ENCODE assay signal across 9 cellular contexts in genomic region chrX:151151668-151152267, GRCh38. TPM values are rescaled to one million over a fixed set of nuclear protein-coding genes. Genes with fewer than 3 reads are reported as not detected.
A peak's percentile ranks its signal among the peaks of the same experiment; 100 is the strongest.
DNase-seq lines count a peak whose midpoint lies in the region; ATAC-seq and TF ChIP-seq lines count a peak whose summit lies in the region.
"Had no signal": no experiment of that assay in that cellular context is flagged by ENCODE, and none has a peak within 500 bp of the region (broad histone marks: within the 10 kb centered on the region; RNA-seq: fewer than 3 reads in every experiment).

No MANE protein-coding gene starts in this region.

- TF ChIP-seq CTCF in Panc1 (IDR thresholded peaks at IDR 0.05) (peak; percentile 79), brain (conservative IDR thresholded peaks at IDR 0.05) (peak; percentile 79 to 83), kidney epithelial cell (IDR thresholded peaks at IDR 0.05; ENCODE audit: insufficient read depth, low read length, poor library complexity, severe bottlenecking) (peak; percentile 57)

- H3K4me3 Mint-ChIP-seq in brain = no peak overlapping the region

- no peak overlapping the region for H3K27ac Mint-ChIP-seq in brain

- peak; percentile 77 for TF ChIP-seq RAD21 in Ishikawa (IDR thresholded peaks at IDR 0.05; ENCODE audit: low read depth)

- peaks cover 7% of the 10 kb centered on the region; the same call in 1 of the 2 replicates for H3K4me1 ChIP-seq in Panc1 (ENCODE audit: control insufficient read depth, insufficient read depth, low read length)

- BruUV-seq in Panc1 (replicated peaks; lab: Mats Ljungman, UMichigan) = no TSS peak

- ATAC-seq in GM18907 (IDR thresholded peaks at IDR 0.05; ENCODE audit: unreplicated experiment) (peak; percentile 89), Panc1 (peak; percentile 92), HG03039 (IDR thresholded peaks at IDR 0.05; ENCODE audit: unreplicated experiment) (no peak)

- CTCF ChIA-PET in Panc1 (lab: Charles Lee) = interaction anchor here (1.2 kb wide), 1 partner anchor 209 kb away, joined by 4 read pairs; no protein-coding TSS in a partner anchor

- in situ Hi-C loops in Panc1 (cut with HindIII; ENCODE audit: low pct_unique_long_range_greater_than_20kb, low sequenced_read_pairs) = no loop called here

- H3K4me3 ChIP-seq in Panc1 (ENCODE audit: low read depth in 2 of 2, low read length in 2 of 2) (no peak overlapping the region), kidney epithelial cell (ENCODE audit: low read depth, low read length) (no peak overlapping the region)

- H3K9me3 ChIP-seq in Panc1 (ENCODE audit: control insufficient read depth, insufficient read depth, low read depth, low read length) = no peaks in the 10 kb centered on the region

- no peaks in the 10 kb centered on the region for H3K36me3 ChIP-seq in Panc1 (ENCODE audit: control insufficient read depth, insufficient read depth, low read length)
- no peaks in the 10 kb centered on the region for H3K36me3 ChIP-seq in kidney epithelial cell (ENCODE audit: control insufficient read depth, insufficient read depth, low read length)

- peaks cover 20% of the 10 kb centered on the region for H3K27me3 Mint-ChIP-seq in brain

- intact Hi-C loops in Panc1 (cut with micrococcal nuclease; ENCODE audit: unreplicated experiment) = loop anchor here (1.0 to 10.0 kb wide), 5 partner anchors 211 to 1483 kb away; partner anchors contain the start of gene GABRQ

- H3K27me3 ChIP-seq in Panc1 (ENCODE audit: control insufficient read depth, insufficient read depth, low read length) (peaks cover 10% of the 10 kb centered on the region), kidney epithelial cell (ENCODE audit: control insufficient read depth, insufficient read depth, low read length) (no peaks in the 10 kb centered on the region)

- H3K4me1 Mint-ChIP-seq in brain = peaks cover 20% of the 10 kb centered on the region

- TF ChIP-seq EP300 in Ishikawa (IDR thresholded peaks at IDR 0.05; ENCODE audit: borderline replicate concordance) = no peak

- no peak overlapping the region for H3K27ac ChIP-seq in Panc1 (ENCODE audit: low read length)

- H3K9me3 Mint-ChIP-seq in brain = peaks cover 0 to 5% (median 0%) of the 10 kb centered on the region in 5 experiments

- no peaks in the 10 kb centered on the region for H3K36me3 Mint-ChIP-seq in brain

- POLR2A ChIA-PET in Panc1 (lab: Charles Lee) = no interaction called here

- peak; percentile 45 for DNase-seq in D341Med (ENCODE audit: low spot score)
- peak; percentile 58 for DNase-seq in Panc1 (ENCODE audit: low read depth, low spot score)
- no peak for DNase-seq in kidney epithelial cell (ENCODE audit: low read depth)
- DNase-seq in stromal cell of bone marrow (ENCODE audit: low read depth) = peak; percentile 18

TF ChIP-seq in Ishikawa, 13 proteins besides CTCF, POLR2A, EP300 and RAD21:
- TF ChIP-seq, protein P1, sequence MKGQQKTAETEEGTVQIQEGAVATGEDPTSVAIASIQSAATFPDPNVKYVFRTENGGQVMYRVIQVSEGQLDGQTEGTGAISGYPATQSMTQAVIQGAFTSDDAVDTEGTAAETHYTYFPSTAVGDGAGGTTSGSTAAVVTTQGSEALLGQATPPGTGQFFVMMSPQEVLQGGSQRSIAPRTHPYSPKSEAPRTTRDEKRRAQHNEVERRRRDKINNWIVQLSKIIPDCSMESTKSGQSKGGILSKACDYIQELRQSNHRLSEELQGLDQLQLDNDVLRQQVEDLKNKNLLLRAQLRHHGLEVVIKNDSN (IDR thresholded peaks at IDR 0.05) = no peak
- TF ChIP-seq TEAD4 (IDR thresholded peaks at IDR 0.05) (no peak), NFIC (IDR thresholded peaks at IDR 0.05) (no peak), TCF12 (IDR thresholded peaks at IDR 0.05; ENCODE audit: low read depth) (no peak), CREB1 (IDR thresholded peaks at IDR 0.05; ENCODE audit: low read depth) (no peak), REST (IDR thresholded peaks at IDR 0.05; ENCODE audit: low read depth) (no peak), MAX (IDR thresholded peaks at IDR 0.05) (no peak)
TF ChIP-seq in Ishikawa: peak in this region for 0.

RNA-seq across cellular contexts. Expression of gene GPR50, which starts 24.6 kb away (rescaled TPM):
- 0.26 TPM for total RNA-seq in Panc1 (2021; ENCODE audit: unreplicated experiment)
- not detected for polyA plus RNA-seq in Panc1 (2012; ENCODE audit: insufficient read length)
- polyA plus RNA-seq in brain (ENCODE audit: insufficient read depth, low read depth, low replicate concordance) = not detected
- not detected in 2 replicates for total RNA-seq in kidney epithelial cell
- total RNA-seq: T-helper 2 cell treated with Interferon-gamma antibody and Interleukin-4, amounts not matched to agents 100 ng/mL and 5 ng/mL, for 36 hours had no signal
